ENCODE assay signal across 8 cellular contexts in the genomic region with DNA sequence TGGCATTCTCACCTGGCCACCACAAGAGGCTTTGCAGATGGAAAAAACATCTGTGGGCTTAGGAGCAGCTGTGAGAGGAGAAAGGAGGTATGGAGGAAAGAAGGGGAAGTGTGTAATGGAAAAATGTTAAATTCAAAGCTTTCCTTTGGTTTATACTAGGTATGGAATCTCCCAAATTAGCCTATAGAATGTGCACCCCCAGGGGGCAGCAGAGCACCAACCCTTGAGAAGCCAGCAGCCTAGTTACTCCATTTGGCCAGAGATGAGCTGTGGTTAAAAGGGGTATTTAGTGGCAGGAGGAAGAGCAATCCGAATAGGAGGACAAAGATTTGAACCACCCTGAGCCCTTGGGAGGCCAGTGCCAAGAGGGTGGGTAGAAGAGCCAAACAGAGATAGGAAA.
DNase-seq lines count a peak whose midpoint lies in the region; ATAC-seq and TF ChIP-seq lines count a peak whose summit lies in the region.

No MANE protein-coding gene starts in this region.

- no peaks in the 10 kb centered on the region for H3K27me3 ChIP-seq in GM06990 (replicated peaks; ENCODE audit: control insufficient read depth, insufficient read depth, low read length)

- peak; percentile 71 for TF ChIP-seq CTCF in GM06990 (IDR thresholded peaks at IDR 0.05; ENCODE audit: insufficient read depth, low read length, poor library complexity, severe bottlenecking)

- H3K36me3 ChIP-seq in GM06990 (ENCODE audit: control insufficient read depth, insufficient read depth, low read length), result no peaks in the 10 kb centered on the region

- H3K4me3 ChIP-seq in GM06990 (replicated peaks; ENCODE audit: low read depth, low read length), result no peak overlapping the region

- no peak for ATAC-seq in stimulated activated naive CD8-positive, alpha-beta T cell treated with anti-CD3 and anti-CD28 coated beads, Interleukin-15, Interleukin-2, amounts not matched to agents 100 U/mL and 50 U/mL, for 24 hours
- ATAC-seq in GM18498 (IDR thresholded peaks at IDR 0.05; ENCODE audit: unreplicated experiment) (no peak), HG02840 (IDR thresholded peaks at IDR 0.05; ENCODE audit: low FRiP score, unreplicated experiment) (no peak)

- DNase-seq in ACHN (peak; percentile 46), GM06990 (ENCODE audit: extremely low read depth, insufficient read length) (no peak), NCI-H2029 (lab: John Stamatoyannopoulos, UW) (peak; percentile 8), hepatic stellate cell (ENCODE audit: low spot score) (peak; percentile 40)
- peak; percentile 35 to 44 for DNase-seq in activated T-cell treated with anti-CD3 and anti-CD28 coated beads, Interleukin-2, amount 50 U/mL, for 48 hours
- peak; percentile 34 for DNase-seq in stimulated activated naive CD8-positive, alpha-beta T cell treated with anti-CD3 and anti-CD28 coated beads, Interleukin-15, Interleukin-2, amounts not matched to agents 100 U/mL and 50 U/mL, for 24 hours

- in situ Hi-C loops in ACHN (cut with HindIII; ENCODE audit: low pct_ligation_motif_present, low pct_unique_long_range_greater_than_20kb, low sequenced_read_pairs), result no loop called here
